Comparison of ENCODE assay signal across 21 cellular contexts in genomic region chr1:208010070-208010469, GRCh38.
DNase-seq lines count a peak whose midpoint lies in the region; TF ChIP-seq lines count a peak whose summit lies in the region.
"Had no signal": no experiment of that assay in that cellular context is flagged by ENCODE, and none has a peak within 500 bp of the region (broad histone marks: within the 10 kb centered on the region; RNA-seq: fewer than 3 reads in every experiment).

No MANE protein-coding gene starts in this region.

- H3K9ac ChIP-seq in BLaER1: no peak overlapping the region

- no peaks in the 10 kb centered on the region for H4K20me1 ChIP-seq in BLaER1

- H3K36me3 ChIP-seq in BLaER1 (no peaks in the 10 kb centered on the region), A673 (ENCODE audit: insufficient read depth, low read length, poor library complexity, severe bottlenecking) (no peaks in the 10 kb centered on the region)
- H3K36me3 ChIP-seq: BE2C had no signal

- POLR2A ChIA-PET in A673 (lab: Charles Lee; ENCODE audit: low non-redundant PET): no interaction called here

- H3K27me3 ChIP-seq in BLaER1: no peaks in the 10 kb centered on the region
- H3K27me3 ChIP-seq in A673 (replicated peaks; ENCODE audit: insufficient read depth, low read depth, low read length, poor library complexity): peaks cover 7% of the 10 kb centered on the region
- H3K27me3 ChIP-seq: BE2C had no signal

- H3K27ac ChIP-seq in BLaER1 (no peak overlapping the region), A673 (ENCODE audit: low read depth, low read length, poor library complexity, severe bottlenecking) (no peak overlapping the region)
- H3K27ac ChIP-seq: 22Rv1 had no signal

- CTCF ChIA-PET in A673 (lab: Charles Lee): no interaction called here

- H3K4me3 ChIP-seq in BLaER1 (no peak overlapping the region), A673 (ENCODE audit: low read depth, low read length, poor library complexity, severe bottlenecking) (no peak overlapping the region)
- H3K4me3 ChIP-seq: GM12878, GM23338 had no signal

- H3K4me1 ChIP-seq in BLaER1: peaks cover 20% of the 10 kb centered on the region
- no peaks in the 10 kb centered on the region for H3K4me1 ChIP-seq in A673 (ENCODE audit: insufficient read depth, low read length, poor library complexity, severe bottlenecking)

- no TSS peak for BruUV-seq in A673 (replicated peaks; lab: Mats Ljungman, UMichigan)

- peak overlapping the region; percentile 72 for H3K4me2 ChIP-seq in BLaER1
- H3K4me2 ChIP-seq: GM23338 had no signal

- no peak for TF ChIP-seq CTCF in A673 (conservative IDR thresholded peaks at IDR 0.05; ENCODE audit: low read depth, low read length)

- H3K9me3 ChIP-seq in BLaER1: no peaks in the 10 kb centered on the region
- no peaks in the 10 kb centered on the region for H3K9me3 ChIP-seq in A673 (ENCODE audit: low read depth, low read length, poor library complexity, severe bottlenecking)

- DNase-seq in NCI-H82 (lab: John Stamatoyannopoulos, UW) (peak; percentile 96), NCI-H82 treated with DMSO at 0.1 percent for 48 hours (lab: John Stamatoyannopoulos, UW; ENCODE audit: unreplicated experiment) (no peak), NCI-H2171 treated with DMSO at 0.1 percent for 48 hours (lab: John Stamatoyannopoulos, UW) (peak; percentile 69), mucosa of gallbladder (ENCODE audit: low spot score) (peak; percentile 42), A673 (ENCODE audit: low spot score) (no peak), MV-4-11 (lab: John Stamatoyannopoulos, UW) (no peak), KG1 (lab: John Stamatoyannopoulos, UW) (no peak)
- DNase-seq: ACHN; AML-193; BE2C; CD4-positive, alpha-beta T cell; CD8-positive, alpha-beta memory T cell; DMS 273 treated with DMSO at 0.1 percent for 48 hours; DMS79; EL; GDM1; H9 had no signal

- intact Hi-C loops in A673 (cut with micrococcal nuclease; ENCODE audit: unreplicated experiment): no loop called here

Comparison
In these comparisons a context has a peak if more than half of its experiments do, and no peak if none do; other contexts are left out.
1. DNase-seq: peak in NCI-H82 (single experiment), NCI-H2171 treated with DMSO at 0.1 percent for 48 hours (single experiment) and mucosa of gallbladder (single experiment); none in NCI-H82 treated with DMSO at 0.1 percent for 48 hours (single experiment), A673 (single experiment), MV-4-11 (single experiment) and KG1 (single experiment).